ENCODE assay signal across 8 cellular contexts in genomic region chr14:96051642-96052540, GRCh38. TPM values are rescaled to one million over a fixed set of nuclear protein-coding genes. Genes with fewer than 3 reads are reported as not detected.
DNase-seq lines count a peak whose midpoint lies in the region; TF ChIP-seq lines count a peak whose summit lies in the region.

No MANE protein-coding gene starts in this region.

- TF ChIP-seq CTCF in MCF 10A (IDR thresholded peaks at IDR 0.05; ENCODE audit: unreplicated experiment) (peak; percentile 57), breast epithelium (IDR thresholded peaks at IDR 0.05) (no peak), LNCaP clone FGC (IDR thresholded peaks at IDR 0.05; ENCODE audit: control insufficient read depth, extremely low read depth, insufficient read depth) (peak; percentile 54), dorsolateral prefrontal cortex (IDR thresholded peaks at IDR 0.05 in 54 of 56, conservative IDR thresholded peaks at IDR 0.05 in 2 of 56; ENCODE audit: low read depth in 1 of 56, partially characterized antibody in 56 of 56) (no peak), type B pancreatic cell (conservative IDR thresholded peaks at IDR 0.05) (peak; percentile 29)

- H3K9me3 ChIP-seq in breast epithelium = no peaks in the 10 kb centered on the region
- no peaks in the 10 kb centered on the region for H3K9me3 ChIP-seq in CD8-positive, alpha-beta memory T cell (ENCODE audit: low read length)

- H3K27me3 Mint-ChIP-seq in MCF 10A (ENCODE audit: insufficient read depth, unreplicated experiment) (peaks cover 26% of the 10 kb centered on the region), type B pancreatic cell (no peaks in the 10 kb centered on the region)
- peaks cover 12 to 46% of the 10 kb centered on the region in 2 donors for H3K27me3 Mint-ChIP-seq in CD8-positive, alpha-beta memory T cell

- POLR2A ChIA-PET in MCF 10A (lab: Yijun Ruan, JAX) = no interaction called here
- POLR2A ChIA-PET in CD8-positive, alpha-beta memory T cell (lab: Charles Lee) = no interaction called here

- peak; percentile 63 for DNase-seq in MCF 10A (ENCODE audit: unreplicated experiment)
- DNase-seq in breast epithelium (ENCODE audit: low spot score in 2 of 2) = no peak
- DNase-seq in LNCaP clone FGC (ENCODE audit: low read depth) = no peak
- DNase-seq in dorsolateral prefrontal cortex = no peak
- no peak for DNase-seq in type B pancreatic cell (ENCODE audit: extremely low spot score, unreplicated experiment)
- DNase-seq in activated CD4-positive, alpha-beta T cell treated with anti-CD3 and anti-CD28 coated beads for 4 hours = no peak
- DNase-seq in CD8-positive, alpha-beta memory T cell = no peak
- DNase-seq in A172 (ENCODE audit: low spot score) = no peak

- no peaks in the 10 kb centered on the region for H3K4me1 ChIP-seq in breast epithelium
- no peaks in the 10 kb centered on the region for H3K4me1 ChIP-seq in CD8-positive, alpha-beta memory T cell (ENCODE audit: insufficient read depth, low read length)

- no TSS peak for BruUV-seq in MCF 10A (replicated peaks; lab: Mats Ljungman, UMichigan)

- H3K27ac ChIP-seq in breast epithelium (no peak overlapping the region), dorsolateral prefrontal cortex (peak overlapping the region in 42 of 59 donors; percentile 1 to 95 (median 60))
- no peak overlapping the region for H3K27ac ChIP-seq in CD8-positive, alpha-beta memory T cell (ENCODE audit: low read depth, low read length)

- no peak for TF ChIP-seq POLR2A in breast epithelium (IDR thresholded peaks at IDR 0.05)

- H3K4me3 ChIP-seq in breast epithelium (no peak overlapping the region), LNCaP clone FGC (ENCODE audit: low read depth, low read length) (no peak overlapping the region), dorsolateral prefrontal cortex (no peak overlapping the region)
- no peak overlapping the region for H3K4me3 ChIP-seq in CD8-positive, alpha-beta memory T cell (ENCODE audit: low read length)

- intact Hi-C loops in MCF 10A (cut with micrococcal nuclease) (loop anchor here (1.0 kb wide), 1 partner anchor 54 kb away; no protein-coding TSS in a partner anchor), breast epithelium (cut with DNase I; ENCODE audit: low total_unique reads) (no loop called here), dorsolateral prefrontal cortex (cut with DNase I) (no loop called here)

- H3K36me3 ChIP-seq in breast epithelium = no peaks in the 10 kb centered on the region
- no peaks in the 10 kb centered on the region for H3K36me3 ChIP-seq in CD8-positive, alpha-beta memory T cell (ENCODE audit: insufficient read depth, low read length)

- H3K27ac Mint-ChIP-seq in MCF 10A (ENCODE audit: low read depth, unreplicated experiment) (no peak overlapping the region), type B pancreatic cell (no peak overlapping the region)
- no peak overlapping the region for H3K27ac Mint-ChIP-seq in CD8-positive, alpha-beta memory T cell

- H3K36me3 Mint-ChIP-seq in MCF 10A (ENCODE audit: insufficient read depth, unreplicated experiment) (no peaks in the 10 kb centered on the region), type B pancreatic cell (peaks cover 9% of the 10 kb centered on the region)
- H3K36me3 Mint-ChIP-seq in CD8-positive, alpha-beta memory T cell = no peaks in the 10 kb centered on the region

- no peaks in the 10 kb centered on the region for H3K9me3 Mint-ChIP-seq in MCF 10A (ENCODE audit: unreplicated experiment)
- no peaks in the 10 kb centered on the region for H3K9me3 Mint-ChIP-seq in type B pancreatic cell
- H3K9me3 Mint-ChIP-seq in CD8-positive, alpha-beta memory T cell = no peaks in the 10 kb centered on the region

- no peaks in the 10 kb centered on the region for H3K27me3 ChIP-seq in breast epithelium
- no peaks in the 10 kb centered on the region for H3K27me3 ChIP-seq in dorsolateral prefrontal cortex
- H3K27me3 ChIP-seq in CD8-positive, alpha-beta memory T cell (ENCODE audit: insufficient read depth, low read length, poor library complexity, severe bottlenecking) = no peaks in the 10 kb centered on the region

- H3K4me3 Mint-ChIP-seq in MCF 10A (ENCODE audit: unreplicated experiment) = no peak overlapping the region
- no peak overlapping the region for H3K4me3 Mint-ChIP-seq in type B pancreatic cell
- H3K4me3 Mint-ChIP-seq in CD8-positive, alpha-beta memory T cell = no peak overlapping the region

- H3K4me1 Mint-ChIP-seq in MCF 10A (ENCODE audit: insufficient read depth, unreplicated experiment) = peaks cover 5% of the 10 kb centered on the region
- H3K4me1 Mint-ChIP-seq in type B pancreatic cell (ENCODE audit: unreplicated experiment) = peaks cover 37% of the 10 kb centered on the region
- H3K4me1 Mint-ChIP-seq in CD8-positive, alpha-beta memory T cell = no peaks in the 10 kb centered on the region

- CTCF ChIA-PET in MCF 10A (lab: Yijun Ruan, JAX) = interaction anchor here (0.6 to 3.2 kb wide), 15 partner anchors 9 to 1576 kb away, joined by 3 to 16 read pairs (median 3); partner anchors contain the start of gene SERPINA9
- CTCF ChIA-PET in CD8-positive, alpha-beta memory T cell (lab: Charles Lee) = no interaction called here

RNA-seq across cellular contexts. Expression of gene C14orf132, which starts 12.7 kb away (rescaled TPM):
- total RNA-seq in MCF 10A (2022) (not detected in 2 replicates), breast epithelium (10 to 100 TPM in 2 of 3 donors, 1 to 10 TPM in 1; 6.6 to 13.3 (median 10.8) TPM), dorsolateral prefrontal cortex (100 to 1,000 TPM in 116 of 120 experiments, 10 to 100 TPM in 4; 92.3 to 230 (median 143) TPM), type B pancreatic cell (ENCODE audit: low replicate concordance) (29.2 and 57.4 TPM in 2 replicates)
- total RNA-seq in CD8-positive, alpha-beta memory T cell = under 1 TPM; 0.58 to 0.61 TPM
- polyA plus RNA-seq in CD8-positive, alpha-beta memory T cell = 0.29 TPM
- 7.6 and 9.5 TPM in 2 replicates for total RNA-seq in A172 (2014; rRNA removed; shearing (Covaris generic))

Comparison
In these comparisons a context has a peak if more than half of its experiments do, and no peak if none do; other contexts are left out.
1. CTCF ChIP-seq: peak in MCF 10A (single experiment), LNCaP clone FGC (single experiment) and type B pancreatic cell (single experiment); none in breast epithelium (0 of 3) and dorsolateral prefrontal cortex (0 of 56).
2. H3K27ac ChIP-seq: peak in dorsolateral prefrontal cortex (42 of 59); none in breast epithelium (0 of 2) and CD8-positive, alpha-beta memory T cell (single experiment).